ENCODE assay signal across 1 cellular context in genomic region chr17:7857724-7858486, GRCh38.
TF ChIP-seq lines count a peak whose summit lies in the region.

CYB5D1 (plus strand) TSS chr17:7858003; CDS start chr17:7858135, 132 bp downstream.

TF ChIP-seq in K562, 482 proteins besides CTCF, POLR2A, EP300 and RAD21 (continued from another document and continues in another):
- TF ChIP-seq ZNF592 (IDR thresholded peaks at IDR 0.05) (0 out of 2 replicates have a peak, but pooled peaks have one; percentile 38), SIN3A (IDR thresholded peaks at IDR 0.05; ENCODE audit: borderline replicate concordance in 2 of 2, control insufficient read depth in 1 of 2, low read depth in 2 of 2, low read length in 2 of 2) (peak; percentile 88 to 89; a peak in 2 of 4 replicates), STAG1 (CRISPR knock-in tag; IDR thresholded peaks at IDR 0.05; ENCODE audit: borderline replicate concordance) (0 out of 2 replicates have a peak, but pooled peaks have one; percentile 20), GABPB2 (CRISPR knock-in tag; conservative IDR thresholded peaks at IDR 0.05) (no peak), FOXJ2 (tag; IDR thresholded peaks at IDR 0.05) (peak; percentile 84), RUNX1 (IDR thresholded peaks at IDR 0.05; ENCODE audit: low read depth) (no peak), KLF16 (IDR thresholded peaks at IDR 0.05) (peak; percentile 63; the same call in 1 of the 2 replicates), ETS1 (conservative IDR thresholded peaks at IDR 0.05; ENCODE audit: control insufficient read depth, low read depth, low read length) (0 out of 2 replicates have a peak, but pooled peaks have one; percentile 46), ZNF431 (CRISPR knock-in tag; IDR thresholded peaks at IDR 0.05) (no peak), ZNF586 (CRISPR knock-in tag; conservative IDR thresholded peaks at IDR 0.05) (no peak), PPARD (CRISPR knock-in tag; IDR thresholded peaks at IDR 0.05) (no peak), ZNF282 (CRISPR knock-in tag; IDR thresholded peaks at IDR 0.05) (no peak), SIX5 (IDR thresholded peaks at IDR 0.05; ENCODE audit: borderline replicate concordance in 1 of 2, insufficient read depth in 1 of 2, low read depth in 1 of 2, low read length in 2 of 2) (peak; percentile 21 to 40; a peak in 2 of 4 replicates), EP400 (IDR thresholded peaks at IDR 0.05) (peak; percentile 88), POLR2B (IDR thresholded peaks at IDR 0.05; ENCODE audit: low read depth, partially characterized antibody) (peak; percentile 66), ZNF407 (IDR thresholded peaks at IDR 0.05; ENCODE audit: low read depth) (peak; percentile 96), NR2C2 (CRISPR knock-in tag; IDR thresholded peaks at IDR 0.05) (no peak), NR2C2 (tag; IDR thresholded peaks at IDR 0.05) (peak; percentile 5; the same call in 1 of the 2 replicates), MBD2 (IDR thresholded peaks at IDR 0.05; ENCODE audit: borderline replicate concordance, low read depth) (0 out of 2 replicates have a peak, but pooled peaks have one; percentile 51), SAFB (IDR thresholded peaks at IDR 0.05; ENCODE audit: borderline replicate concordance, low read depth, low read length) (0 out of 2 replicates have a peak, but pooled peaks have one; percentile 29), NKRF (IDR thresholded peaks at IDR 0.05; ENCODE audit: borderline replicate concordance) (peak; percentile 85), ZNF696 (CRISPR knock-in tag; conservative IDR thresholded peaks at IDR 0.05) (no peak), MAFK (IDR thresholded peaks at IDR 0.05; ENCODE audit: low read length) (no peak), ZBTB17 (CRISPR knock-in tag; IDR thresholded peaks at IDR 0.05) (no peak), NR2F6 (CRISPR knock-in tag; IDR thresholded peaks at IDR 0.05) (no peak), MYNN (IDR thresholded peaks at IDR 0.05) (peak; percentile 44; the same call in 1 of the 2 replicates), MYNN (CRISPR knock-in tag; IDR thresholded peaks at IDR 0.05) (no peak), BHLHE40 (IDR thresholded peaks at IDR 0.05; ENCODE audit: low read length) (peak; percentile 90), POLR2AphosphoS2 (IDR thresholded peaks at IDR 0.05; ENCODE audit: low read length) (peak; percentile 66; the same call in 1 of the 2 replicates), SUPT5H (IDR thresholded peaks at IDR 0.05) (0 out of 2 replicates have a peak, but pooled peaks have one; percentile 59), JUND (IDR thresholded peaks at IDR 0.05; ENCODE audit: borderline replicate concordance, low read depth, low read length) (peak; percentile 54), JUND (tag; IDR thresholded peaks at IDR 0.05; ENCODE audit: borderline replicate concordance, low read depth, low read length) (peak; percentile 9; the same call in 1 of the 3 replicates), POLR2H (tag; IDR thresholded peaks at IDR 0.05; ENCODE audit: low read depth) (peak; percentile 69; the same call in 1 of the 2 replicates)
- TF ChIP-seq, protein P1, sequence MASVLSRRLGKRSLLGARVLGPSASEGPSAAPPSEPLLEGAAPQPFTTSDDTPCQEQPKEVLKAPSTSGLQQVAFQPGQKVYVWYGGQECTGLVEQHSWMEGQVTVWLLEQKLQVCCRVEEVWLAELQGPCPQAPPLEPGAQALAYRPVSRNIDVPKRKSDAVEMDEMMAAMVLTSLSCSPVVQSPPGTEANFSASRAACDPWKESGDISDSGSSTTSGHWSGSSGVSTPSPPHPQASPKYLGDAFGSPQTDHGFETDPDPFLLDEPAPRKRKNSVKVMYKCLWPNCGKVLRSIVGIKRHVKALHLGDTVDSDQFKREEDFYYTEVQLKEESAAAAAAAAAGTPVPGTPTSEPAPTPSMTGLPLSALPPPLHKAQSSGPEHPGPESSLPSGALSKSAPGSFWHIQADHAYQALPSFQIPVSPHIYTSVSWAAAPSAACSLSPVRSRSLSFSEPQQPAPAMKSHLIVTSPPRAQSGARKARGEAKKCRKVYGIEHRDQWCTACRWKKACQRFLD (CRISPR knock-in tag; IDR thresholded peaks at IDR 0.05), result peak; percentile 49; the same call in 1 of the 2 replicates
- TF ChIP-seq, protein P2, sequence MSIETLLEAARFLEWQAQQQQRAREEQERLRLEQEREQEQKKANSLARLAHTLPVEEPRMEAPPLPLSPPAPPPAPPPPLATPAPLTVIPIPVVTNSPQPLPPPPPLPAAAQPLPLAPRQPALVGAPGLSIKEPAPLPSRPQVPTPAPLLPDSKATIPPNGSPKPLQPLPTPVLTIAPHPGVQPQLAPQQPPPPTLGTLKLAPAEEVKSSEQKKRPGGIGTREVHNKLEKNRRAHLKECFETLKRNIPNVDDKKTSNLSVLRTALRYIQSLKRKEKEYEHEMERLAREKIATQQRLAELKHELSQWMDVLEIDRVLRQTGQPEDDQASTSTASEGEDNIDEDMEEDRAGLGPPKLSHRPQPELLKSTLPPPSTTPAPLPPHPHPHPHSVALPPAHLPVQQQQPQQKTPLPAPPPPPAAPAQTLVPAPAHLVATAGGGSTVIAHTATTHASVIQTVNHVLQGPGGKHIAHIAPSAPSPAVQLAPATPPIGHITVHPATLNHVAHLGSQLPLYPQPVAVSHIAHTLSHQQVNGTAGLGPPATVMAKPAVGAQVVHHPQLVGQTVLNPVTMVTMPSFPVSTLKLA (conservative IDR thresholded peaks at IDR 0.05), result peak; percentile 96 to 98
- TF ChIP-seq, protein P3, sequence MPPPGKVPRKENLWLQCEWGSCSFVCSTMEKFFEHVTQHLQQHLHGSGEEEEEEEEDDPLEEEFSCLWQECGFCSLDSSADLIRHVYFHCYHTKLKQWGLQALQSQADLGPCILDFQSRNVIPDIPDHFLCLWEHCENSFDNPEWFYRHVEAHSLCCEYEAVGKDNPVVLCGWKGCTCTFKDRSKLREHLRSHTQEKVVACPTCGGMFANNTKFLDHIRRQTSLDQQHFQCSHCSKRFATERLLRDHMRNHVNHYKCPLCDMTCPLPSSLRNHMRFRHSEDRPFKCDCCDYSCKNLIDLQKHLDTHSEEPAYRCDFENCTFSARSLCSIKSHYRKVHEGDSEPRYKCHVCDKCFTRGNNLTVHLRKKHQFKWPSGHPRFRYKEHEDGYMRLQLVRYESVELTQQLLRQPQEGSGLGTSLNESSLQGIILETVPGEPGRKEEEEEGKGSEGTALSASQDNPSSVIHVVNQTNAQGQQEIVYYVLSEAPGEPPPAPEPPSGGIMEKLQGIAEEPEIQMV (tag; conservative IDR thresholded peaks at IDR 0.05; ENCODE audit: low read depth), result peak; percentile 59
- TF ChIP-seq, protein P4, sequence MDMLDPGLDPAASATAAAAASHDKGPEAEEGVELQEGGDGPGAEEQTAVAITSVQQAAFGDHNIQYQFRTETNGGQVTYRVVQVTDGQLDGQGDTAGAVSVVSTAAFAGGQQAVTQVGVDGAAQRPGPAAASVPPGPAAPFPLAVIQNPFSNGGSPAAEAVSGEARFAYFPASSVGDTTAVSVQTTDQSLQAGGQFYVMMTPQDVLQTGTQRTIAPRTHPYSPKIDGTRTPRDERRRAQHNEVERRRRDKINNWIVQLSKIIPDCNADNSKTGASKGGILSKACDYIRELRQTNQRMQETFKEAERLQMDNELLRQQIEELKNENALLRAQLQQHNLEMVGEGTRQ (CRISPR knock-in tag; IDR thresholded peaks at IDR 0.05), result peak; percentile 71
